20 cellular contexts compared by ENCODE assay signal in the genomic region with DNA sequence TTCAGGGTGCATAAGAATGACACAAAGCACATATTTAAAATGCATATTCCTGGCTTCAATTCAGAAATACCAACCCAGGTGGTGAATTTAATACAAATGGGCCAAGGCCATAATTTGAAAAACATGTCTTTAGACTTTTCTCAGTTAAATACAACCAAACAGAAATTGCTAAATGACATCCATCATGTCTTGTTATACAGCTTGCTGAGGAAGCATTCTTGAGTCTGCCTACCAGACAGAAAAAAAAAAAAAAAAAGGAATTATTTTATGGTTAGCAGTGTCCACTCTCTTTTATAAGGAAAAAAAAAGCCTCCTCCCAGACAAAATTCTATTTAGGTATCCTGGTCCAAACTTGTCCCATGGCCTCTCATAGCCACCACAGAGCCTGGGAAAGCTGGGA.
DNase-seq lines count a peak whose midpoint lies in the region; ATAC-seq and TF ChIP-seq lines count a peak whose summit lies in the region.
"Had no signal": no experiment of that assay in that cellular context is flagged by ENCODE, and none has a peak within 500 bp of the region (broad histone marks: within the 10 kb centered on the region; RNA-seq: fewer than 3 reads in every experiment).

No MANE protein-coding gene starts in this region.

- H3K27ac Mint-ChIP-seq in T-helper 2 cell treated with Interferon-gamma antibody and Interleukin-4, amounts not matched to agents 5 μg/mL and 100 μg/mL, for 36 hours: no peak overlapping the region
- H3K27ac Mint-ChIP-seq: CD8-positive, alpha-beta memory T cell; H9 had no signal

- H3K4me1 ChIP-seq in mesenchymal stem cell (ENCODE audit: control insufficient read depth, insufficient read depth, low read depth, low read length) (peaks cover 5% of the 10 kb centered on the region), trophoblast cell (ENCODE audit: control insufficient read depth in 1 of 2, insufficient read depth in 2 of 2, low read length in 2 of 2) (peaks cover 0 to 3% of the 10 kb centered on the region in 2 experiments), mucosa of descending colon (ENCODE audit: low read depth) (no peaks in the 10 kb centered on the region)
- H3K4me1 ChIP-seq: BLaER1 treated with 17β-estradiol and CSF1 and Interleukin-3, amounts not matched to agents 10 nM and 100 nM had no signal

- H3K9ac ChIP-seq in mesenchymal stem cell (ENCODE audit: low read length) (no peak overlapping the region), trophoblast cell (ENCODE audit: low read length) (no peak overlapping the region)
- H3K9ac ChIP-seq: BLaER1 treated with 17β-estradiol and CSF1 and Interleukin-3, amounts not matched to agents 10 nM and 100 nM had no signal

- no peak overlapping the region for H3K4me3 Mint-ChIP-seq in T-helper 2 cell treated with Interferon-gamma antibody and Interleukin-4, amounts not matched to agents 5 μg/mL and 100 μg/mL, for 36 hours
- H3K4me3 Mint-ChIP-seq: CD8-positive, alpha-beta memory T cell; H9 had no signal

- H3K4me3 ChIP-seq in mesenchymal stem cell (ENCODE audit: insufficient read depth in 1 of 2, low read depth in 1 of 2, low read length in 2 of 2): no peak overlapping the region
- H3K4me3 ChIP-seq in trophoblast cell (ENCODE audit: low read depth, low read length): no peak overlapping the region
- no peak overlapping the region for H3K4me3 ChIP-seq in mucosa of descending colon
- H3K4me3 ChIP-seq: BLaER1 treated with 17β-estradiol and CSF1 and Interleukin-3, amounts not matched to agents 10 nM and 100 nM; K562 had no signal

- TF ChIP-seq CTCF in mucosa of descending colon (IDR thresholded peaks at IDR 0.05): no peak

- H3K27ac ChIP-seq in mesenchymal stem cell (ENCODE audit: low read length, poor library complexity, severe bottlenecking) (peak overlapping the region; percentile 60), trophoblast cell (ENCODE audit: low read depth, low read length) (no peak overlapping the region)
- H3K27ac ChIP-seq: BLaER1 treated with 17β-estradiol and CSF1 and Interleukin-3, amounts not matched to agents 10 nM and 100 nM had no signal

- no peak overlapping the region for H2BK12ac ChIP-seq in mesenchymal stem cell (ENCODE audit: low read length in 2 of 2)
- no peak overlapping the region for H2BK12ac ChIP-seq in trophoblast cell (ENCODE audit: low read length)

- H4K12ac ChIP-seq in trophoblast cell (ENCODE audit: low read depth, low read length): no peak overlapping the region

- H3K18ac ChIP-seq in mesenchymal stem cell (ENCODE audit: low read depth in 1 of 2, low read length in 2 of 2): peak overlapping the region in 1 of 2 experiments; percentile 11
- no peak overlapping the region for H3K18ac ChIP-seq in trophoblast cell (ENCODE audit: low read length)

- H2BK120ac ChIP-seq in mesenchymal stem cell (ENCODE audit: low read depth, low read length): peak overlapping the region; percentile 91
- no peak overlapping the region for H2BK120ac ChIP-seq in trophoblast cell (ENCODE audit: insufficient read depth, low read length, poor library complexity)

- H2AK5ac ChIP-seq in mesenchymal stem cell (ENCODE audit: low read length, severe bottlenecking): peak overlapping the region; percentile 5
- no peak overlapping the region for H2AK5ac ChIP-seq in trophoblast cell (ENCODE audit: low read length)

- H3K9me3 ChIP-seq in mesenchymal stem cell (ENCODE audit: control insufficient read depth, low read length) (no peaks in the 10 kb centered on the region), trophoblast cell (ENCODE audit: insufficient read depth, low read depth, low read length) (no peaks in the 10 kb centered on the region), mucosa of descending colon (no peaks in the 10 kb centered on the region)
- H3K9me3 ChIP-seq: BLaER1 treated with 17β-estradiol and CSF1 and Interleukin-3, amounts not matched to agents 10 nM and 100 nM had no signal

- H3K79me2 ChIP-seq in trophoblast cell (ENCODE audit: control insufficient read depth, insufficient read depth, low read length, poor library complexity): no peaks in the 10 kb centered on the region

- H3K27me3 ChIP-seq in mesenchymal stem cell (ENCODE audit: control insufficient read depth in 1 of 2, insufficient read depth in 1 of 2, low read length in 2 of 2) (no peaks in the 10 kb centered on the region), trophoblast cell (ENCODE audit: insufficient read depth, low read length) (no peaks in the 10 kb centered on the region)
- H3K27me3 ChIP-seq: BLaER1 treated with 17β-estradiol and CSF1 and Interleukin-3, amounts not matched to agents 10 nM and 100 nM had no signal

- H3K4ac ChIP-seq in mesenchymal stem cell (ENCODE audit: low read depth in 1 of 2, low read length in 2 of 2): no peak overlapping the region
- H3K4ac ChIP-seq in trophoblast cell (ENCODE audit: low read depth, low read length): no peak overlapping the region

- H3K36me3 Mint-ChIP-seq in T-helper 2 cell treated with Interferon-gamma antibody and Interleukin-4, amounts not matched to agents 5 μg/mL and 100 μg/mL, for 36 hours (ENCODE audit: low read depth): no peaks in the 10 kb centered on the region
- H3K36me3 Mint-ChIP-seq: CD8-positive, alpha-beta memory T cell had no signal

- no peak overlapping the region for H2AFZ ChIP-seq in mesenchymal stem cell (ENCODE audit: low read depth, low read length)
- no peak overlapping the region for H2AFZ ChIP-seq in trophoblast cell (ENCODE audit: insufficient read depth, low read length, poor library complexity)

- H3K79me1 ChIP-seq in mesenchymal stem cell (replicated peaks; ENCODE audit: low read length, poor library complexity, severe bottlenecking) (no peaks in the 10 kb centered on the region), trophoblast cell (ENCODE audit: low read length) (peaks cover 4% of the 10 kb centered on the region)

- H2BK5ac ChIP-seq in mesenchymal stem cell (ENCODE audit: low read depth, low read length, poor library complexity, severe bottlenecking) (no peak overlapping the region), trophoblast cell (ENCODE audit: low read depth, low read length, poor library complexity) (no peak overlapping the region)

- H3K14ac ChIP-seq in mesenchymal stem cell (ENCODE audit: low read length in 2 of 2) (no peak overlapping the region), trophoblast cell (ENCODE audit: low read length) (no peak overlapping the region)

- no peak overlapping the region for H3K23ac ChIP-seq in mesenchymal stem cell (ENCODE audit: low read length in 2 of 2)
- H3K23ac ChIP-seq in trophoblast cell (ENCODE audit: low read length): no peak overlapping the region

- H4K91ac ChIP-seq in mesenchymal stem cell (ENCODE audit: low read length): no peak overlapping the region
- H4K91ac ChIP-seq in trophoblast cell (ENCODE audit: low read depth, low read length): peak overlapping the region; percentile 24

- H3K27me3 Mint-ChIP-seq in T-helper 2 cell treated with Interferon-gamma antibody and Interleukin-4, amounts not matched to agents 5 μg/mL and 100 μg/mL, for 36 hours (ENCODE audit: low read depth): peaks cover 6% of the 10 kb centered on the region

- H3K9me3 Mint-ChIP-seq in T-helper 2 cell treated with Interferon-gamma antibody and Interleukin-4, amounts not matched to agents 5 μg/mL and 100 μg/mL, for 36 hours: no peaks in the 10 kb centered on the region
- H3K9me3 Mint-ChIP-seq: H9 had no signal

- no peak overlapping the region for H2BK15ac ChIP-seq in mesenchymal stem cell (ENCODE audit: low read depth, poor library complexity, severe bottlenecking)

- intact Hi-C loops in mucosa of descending colon (cut with DNase I, micrococcal nuclease): no loop called here

- H3K36me3 ChIP-seq in mesenchymal stem cell (ENCODE audit: control insufficient read depth in 1 of 2, insufficient read depth in 2 of 2, low read depth in 1 of 2, low read length in 2 of 2) (no peaks in the 10 kb centered on the region), trophoblast cell (ENCODE audit: control insufficient read depth in 1 of 2, insufficient read depth in 2 of 2, low read length in 2 of 2) (no peaks in the 10 kb centered on the region), mucosa of descending colon (ENCODE audit: low read depth) (no peaks in the 10 kb centered on the region)
- H3K36me3 ChIP-seq: BLaER1 treated with 17β-estradiol and CSF1 and Interleukin-3, amounts not matched to agents 10 nM and 100 nM had no signal

- H3K4me1 Mint-ChIP-seq in T-helper 2 cell treated with Interferon-gamma antibody and Interleukin-4, amounts not matched to agents 5 μg/mL and 100 μg/mL, for 36 hours (ENCODE audit: low read depth): no peaks in the 10 kb centered on the region
- H3K4me1 Mint-ChIP-seq: CD8-positive, alpha-beta memory T cell had no signal

- DNase-seq in GM03348 (ENCODE audit: low spot score) (peak; percentile 20), mesenchymal stem cell (no peak), trophoblast cell (no peak), mucosa of descending colon (no peak), COLO829 (ENCODE audit: low spot score) (no peak)
- DNase-seq in T-helper 2 cell treated with Interferon-gamma antibody and Interleukin-4, amounts not matched to agents 5 μg/mL and 100 μg/mL, for 36 hours (ENCODE audit: low spot score): no peak
- DNase-seq: CD8-positive, alpha-beta memory T cell; GF-D8; H9; NCI-H1436; NCI-H2029; NCI-H2171; NCI-H510A; NCI-H774; RPMI8226; SIG-M5 had no signal

- no peak overlapping the region for H4K8ac ChIP-seq in mesenchymal stem cell (ENCODE audit: low read length)
- H4K8ac ChIP-seq in trophoblast cell (ENCODE audit: low read depth, low read length): no peak overlapping the region

- ATAC-seq in SK-N-SH treated with all-trans-retinoic acid at 6 μM for 48 hours (peak; percentile 74), mucosa of descending colon (no peak), GM19467 (IDR thresholded peaks at IDR 0.05; ENCODE audit: unreplicated experiment) (no peak)
- ATAC-seq: K562 had no signal

- H3K4me2 ChIP-seq in mesenchymal stem cell (ENCODE audit: low read length, poor library complexity, severe bottlenecking) (no peak overlapping the region), trophoblast cell (ENCODE audit: low read length) (no peak overlapping the region)
- H3K4me2 ChIP-seq: BLaER1 treated with 17β-estradiol and CSF1 and Interleukin-3, amounts not matched to agents 10 nM and 100 nM had no signal

TF ChIP-seq in SK-N-SH treated with all-trans-retinoic acid at 6 μM for 48 hours, 23 proteins besides CTCF, POLR2A, EP300 and RAD21:
- TF ChIP-seq, protein P1, sequence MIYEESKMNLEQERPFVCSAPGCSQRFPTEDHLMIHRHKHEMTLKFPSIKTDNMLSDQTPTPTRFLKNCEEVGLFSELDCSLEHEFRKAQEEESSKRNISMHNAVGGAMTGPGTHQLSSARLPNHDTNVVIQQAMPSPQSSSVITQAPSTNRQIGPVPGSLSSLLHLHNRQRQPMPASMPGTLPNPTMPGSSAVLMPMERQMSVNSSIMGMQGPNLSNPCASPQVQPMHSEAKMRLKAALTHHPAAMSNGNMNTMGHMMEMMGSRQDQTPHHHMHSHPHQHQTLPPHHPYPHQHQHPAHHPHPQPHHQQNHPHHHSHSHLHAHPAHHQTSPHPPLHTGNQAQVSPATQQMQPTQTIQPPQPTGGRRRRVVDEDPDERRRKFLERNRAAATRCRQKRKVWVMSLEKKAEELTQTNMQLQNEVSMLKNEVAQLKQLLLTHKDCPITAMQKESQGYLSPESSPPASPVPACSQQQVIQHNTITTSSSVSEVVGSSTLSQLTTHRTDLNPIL (CRISPR knock-in tag; IDR thresholded peaks at IDR 0.05; ENCODE audit: low read depth): no peak
- TF ChIP-seq SNAI2 (CRISPR knock-in tag; IDR thresholded peaks at IDR 0.05): no peak
